Comparison of ENCODE assay signal across 1 cellular context in genomic region chr6:113293106-113293505, GRCh38.
A peak's percentile ranks its signal among the peaks of the same experiment; 100 is the strongest.
TF ChIP-seq lines count a peak whose summit lies in the region.

No MANE protein-coding gene starts in this region.

TF ChIP-seq in GM12878, 131 proteins besides CTCF, POLR2A, EP300 and RAD21 (continued from another document):
- no peak for TF ChIP-seq FOS (IDR thresholded peaks at IDR 0.05; ENCODE audit: borderline replicate concordance, extremely low read depth, insufficient read length)
- no peak for TF ChIP-seq SP1 (IDR thresholded peaks at IDR 0.05; ENCODE audit: low read depth, low read length)
- peak; percentile 87 for TF ChIP-seq CUX1 (IDR thresholded peaks at IDR 0.05; ENCODE audit: insufficient replicate concordance, low read depth, low read length)
- no peak for TF ChIP-seq BHLHE40 (IDR thresholded peaks at IDR 0.05; ENCODE audit: borderline replicate concordance in 1 of 2, low read depth in 2 of 2, low read length in 1 of 2)
- no peak for TF ChIP-seq SPI1 (IDR thresholded peaks at IDR 0.05; ENCODE audit: borderline replicate concordance, insufficient read depth, low read depth, low read length)
- TF ChIP-seq STAT3 (IDR thresholded peaks at IDR 0.05; ENCODE audit: low read depth, low read length) = 0 out of 2 replicates have a peak, but pooled peaks have one; percentile 46
- TF ChIP-seq IRF4 (IDR thresholded peaks at IDR 0.05; ENCODE audit: low read depth, low read length) = peak; percentile 54; the same call in 1 of the 2 replicates
